1 cellular context compared by ENCODE assay signal in genomic region chr19:46725859-46726393, GRCh38.
TF ChIP-seq lines count a peak whose summit lies in the region.

No MANE protein-coding gene starts in this region.

TF ChIP-seq in liver, 16 proteins besides CTCF, POLR2A, EP300 and RAD21:
- TF ChIP-seq REST (IDR thresholded peaks at IDR 0.05), result no peak
- TF ChIP-seq EGR1 (IDR thresholded peaks at IDR 0.05; ENCODE audit: low read depth in 2 of 2), result no peak
- TF ChIP-seq GABPA (IDR thresholded peaks at IDR 0.05 in 1 of 2, conservative IDR thresholded peaks at IDR 0.05 in 1 of 2), result no peak
- TF ChIP-seq FOXA2 (IDR thresholded peaks at IDR 0.05), result no peak
- no peak for TF ChIP-seq HNF4G (IDR thresholded peaks at IDR 0.05)
- TF ChIP-seq ZBTB33 (IDR thresholded peaks at IDR 0.05), result no peak
- TF ChIP-seq NR2F2 (IDR thresholded peaks at IDR 0.05), result peak; percentile 42
- no peak for TF ChIP-seq YY1 (IDR thresholded peaks at IDR 0.05)
- no peak for TF ChIP-seq MAX (IDR thresholded peaks at IDR 0.05)
